10 cellular contexts compared by ENCODE assay signal in genomic region chr3:176906046-176906905, GRCh38.
DNase-seq lines count a peak whose midpoint lies in the region; ATAC-seq and TF ChIP-seq lines count a peak whose summit lies in the region.
"Had no signal": no experiment of that assay in that cellular context is flagged by ENCODE, and none has a peak within 500 bp of the region (broad histone marks: within the 10 kb centered on the region; RNA-seq: fewer than 3 reads in every experiment).

No MANE protein-coding gene starts in this region.

- H3K36me3 ChIP-seq in kidney epithelial cell (ENCODE audit: control insufficient read depth, insufficient read depth, low read length): no peaks in the 10 kb centered on the region

- DNase-seq in Caki2 (ENCODE audit: low read depth): peak; percentile 56
- DNase-seq in NCI-H128 (lab: John Stamatoyannopoulos, UW; ENCODE audit: unreplicated experiment): peak; percentile 19
- peak; percentile 93 for DNase-seq in astrocyte of the hippocampus (ENCODE audit: low read depth, low spot score)
- DNase-seq in kidney epithelial cell (ENCODE audit: low read depth): peak; percentile 29
- no peak for DNase-seq in activated T-cell treated with anti-CD3 and anti-CD28 coated beads, Interleukin-2, amount 50 U/mL, for 48 hours
- no peak for DNase-seq in T-helper 2 cell
- DNase-seq: activated naive CD4-positive, alpha-beta T cell; OCI-M1 had no signal

- ATAC-seq in HG03439 (IDR thresholded peaks at IDR 0.05; ENCODE audit: unreplicated experiment) (no peak), HG02763 (IDR thresholded peaks at IDR 0.05; ENCODE audit: unreplicated experiment) (no peak)

- in situ Hi-C loops in Caki2 (cut with HindIII; ENCODE audit: low pct_unique_long_range_greater_than_20kb, low sequenced_read_pairs): no loop called here

- H3K27me3 ChIP-seq in kidney epithelial cell (ENCODE audit: control insufficient read depth, insufficient read depth, low read length): no peaks in the 10 kb centered on the region

- H3K4me3 ChIP-seq in kidney epithelial cell (ENCODE audit: low read depth, low read length): no peak overlapping the region

- TF ChIP-seq CTCF in kidney epithelial cell (IDR thresholded peaks at IDR 0.05; ENCODE audit: insufficient read depth, low read length, poor library complexity, severe bottlenecking): no peak

Comparison
In these comparisons a context has a peak if more than half of its experiments do, and no peak if none do; other contexts are left out.
1. DNase-seq: peak in Caki2 (single experiment), NCI-H128 (single experiment), astrocyte of the hippocampus (single experiment) and kidney epithelial cell (single experiment); none in activated T-cell treated with anti-CD3 and anti-CD28 coated beads, Interleukin-2, amount 50 U/mL, for 48 hours (0 of 2) and T-helper 2 cell (0 of 5).